ENCODE assay signal across 13 cellular contexts in genomic region chr6:95848717-95849116, GRCh38.
DNase-seq lines count a peak whose midpoint lies in the region; ATAC-seq and TF ChIP-seq lines count a peak whose summit lies in the region.
"Had no signal": no experiment of that assay in that cellular context is flagged by ENCODE, and none has a peak within 500 bp of the region (broad histone marks: within the 10 kb centered on the region; RNA-seq: fewer than 3 reads in every experiment).

No MANE protein-coding gene starts in this region.

- CTCF ChIA-PET in Caco-2 (lab: Charles Lee) = no interaction called here
- CTCF ChIA-PET in PC-9 (lab: Charles Lee) = no interaction called here

- H3K4me1 ChIP-seq in Caco-2 (peaks cover 7% of the 10 kb centered on the region), PC-9 (replicated peaks; ENCODE audit: insufficient read depth) (no peaks in the 10 kb centered on the region)
- H3K4me1 ChIP-seq: A549, BLaER1 had no signal

- intact Hi-C loops in Caco-2 (cut with micrococcal nuclease; ENCODE audit: unreplicated experiment) = loop anchor here (10.0 kb wide), 1 partner anchor 274 kb away; the partner anchor contains the start of gene MANEA
- intact Hi-C loops in PC-9 (cut with micrococcal nuclease; ENCODE audit: unreplicated experiment) = no loop called here
- intact Hi-C loops in left colon (cut with DNase I, micrococcal nuclease) = no loop called here

- 0 out of 2 replicates have a peak, but pooled peaks cover 3% of the 10 kb centered on the region for H3K9me2 ChIP-seq in PC-9 (ENCODE audit: insufficient read depth)

- H3K4me1 Mint-ChIP-seq in Caco-2 (ENCODE audit: low read depth, unreplicated experiment) = no peaks in the 10 kb centered on the region
- H3K4me1 Mint-ChIP-seq: CD8-positive, alpha-beta memory T cell had no signal

- H3K9me3 Mint-ChIP-seq in Caco-2 (ENCODE audit: unreplicated experiment) = no peaks in the 10 kb centered on the region
- H3K9me3 Mint-ChIP-seq: CD8-positive, alpha-beta memory T cell had no signal

- no peaks in the 10 kb centered on the region; the same call in 1 of the 2 replicates for H3F3A ChIP-seq in PC-9 (ENCODE audit: insufficient read depth, low read depth)

- no peaks in the 10 kb centered on the region for H4K20me1 ChIP-seq in PC-9 (ENCODE audit: insufficient read depth)
- H4K20me1 ChIP-seq: BLaER1 had no signal

- POLR2A ChIA-PET in Caco-2 (lab: Charles Lee) (no interaction called here), PC-9 (lab: Charles Lee; ENCODE audit: unreplicated experiment) (no interaction called here)

- no peaks in the 10 kb centered on the region for H3K36me3 ChIP-seq in Caco-2 (ENCODE audit: control insufficient read depth, insufficient read depth, low read length)
- no peaks in the 10 kb centered on the region for H3K36me3 ChIP-seq in PC-9 (ENCODE audit: low read depth)
- H3K36me3 ChIP-seq: BLaER1 had no signal

- H3K9me3 ChIP-seq in Caco-2 (no peaks in the 10 kb centered on the region), PC-9 (ENCODE audit: insufficient read depth, low read depth) (no peaks in the 10 kb centered on the region)
- H3K9me3 ChIP-seq: A549, BLaER1 had no signal

- BruUV-seq in Caco-2 (replicated peaks; lab: Mats Ljungman, UMichigan) = no TSS peak
- no TSS peak for BruUV-seq in PC-9 (replicated peaks; lab: Mats Ljungman, UMichigan)

- 0 out of 2 replicates have a peak overlapping the region, but pooled peaks have one; percentile 50 for H2AFZ ChIP-seq in PC-9

- H3K27me3 ChIP-seq in Caco-2 (replicated peaks; ENCODE audit: control insufficient read depth, insufficient read depth, low read length) = no peaks in the 10 kb centered on the region
- H3K27me3 ChIP-seq in PC-9 (ENCODE audit: insufficient read depth, low read depth) = no peaks in the 10 kb centered on the region
- H3K27me3 ChIP-seq: BLaER1 had no signal

- no peak overlapping the region for H3K4me3 ChIP-seq in Caco-2 (ENCODE audit: low read depth, low read length)
- no peak overlapping the region for H3K4me3 ChIP-seq in PC-9
- H3K4me3 ChIP-seq: A549, BLaER1 had no signal

- TF ChIP-seq CTCF in Caco-2 (IDR thresholded peaks at IDR 0.05; ENCODE audit: insufficient read depth in 1 of 2, low read depth in 1 of 2, low read length in 1 of 2, severe bottlenecking in 1 of 2, unreplicated experiment in 1 of 2) (no peak), PC-9 (conservative IDR thresholded peaks at IDR 0.05) (no peak)

- no peak for ATAC-seq in left colon
- ATAC-seq: A549 had no signal

- H3K36me3 Mint-ChIP-seq in Caco-2 (ENCODE audit: insufficient read depth, unreplicated experiment) = no peaks in the 10 kb centered on the region
- H3K36me3 Mint-ChIP-seq: CD8-positive, alpha-beta memory T cell had no signal

- peak overlapping the region; percentile 48 for H3K27ac Mint-ChIP-seq in Caco-2 (ENCODE audit: unreplicated experiment)
- H3K27ac Mint-ChIP-seq: CD8-positive, alpha-beta memory T cell had no signal

- H3K4me3 Mint-ChIP-seq in Caco-2 (ENCODE audit: unreplicated experiment) = no peak overlapping the region
- H3K4me3 Mint-ChIP-seq: CD8-positive, alpha-beta memory T cell had no signal

- H3K27me3 Mint-ChIP-seq in Caco-2 (ENCODE audit: insufficient read depth, unreplicated experiment) = no peaks in the 10 kb centered on the region
- H3K27me3 Mint-ChIP-seq: CD8-positive, alpha-beta memory T cell had no signal

- no peak overlapping the region for H3K4me2 ChIP-seq in PC-9
- H3K4me2 ChIP-seq: A549, BLaER1 had no signal

- peak; percentile 3 for DNase-seq in Ammon's horn (ENCODE audit: low spot score)
- no peak for DNase-seq in Caco-2
- DNase-seq in PC-9 = no peak
- DNase-seq in midbrain (lab: John Stamatoyannopoulos, UW) = peak; percentile 33
- DNase-seq in dedifferentiated amniotic fluid mesenchymal stem cell (ENCODE audit: extremely low spot score) = no peak
- no peak for DNase-seq in NCI-H748 (lab: John Stamatoyannopoulos, UW; ENCODE audit: unreplicated experiment)
- DNase-seq in left colon = no peak
- no peak for DNase-seq in AG08395 (ENCODE audit: low spot score)
- DNase-seq: CD8-positive, alpha-beta memory T cell; DMS53; GF-D8 had no signal

- no peak overlapping the region for H3K27ac ChIP-seq in PC-9
- H3K27ac ChIP-seq: A549, BLaER1 had no signal

- H3K79me2 ChIP-seq in PC-9 (ENCODE audit: low read depth) = no peaks in the 10 kb centered on the region

Comparison
In these comparisons a context has a peak if more than half of its experiments do, and no peak if none do; other contexts are left out.
1. DNase-seq: peak in Ammon's horn (single experiment) and midbrain (single experiment); none in Caco-2 (0 of 2), PC-9 (0 of 2), dedifferentiated amniotic fluid mesenchymal stem cell (single experiment), NCI-H748 (single experiment), left colon (0 of 2) and AG08395 (single experiment).